In the genomic region with DNA sequence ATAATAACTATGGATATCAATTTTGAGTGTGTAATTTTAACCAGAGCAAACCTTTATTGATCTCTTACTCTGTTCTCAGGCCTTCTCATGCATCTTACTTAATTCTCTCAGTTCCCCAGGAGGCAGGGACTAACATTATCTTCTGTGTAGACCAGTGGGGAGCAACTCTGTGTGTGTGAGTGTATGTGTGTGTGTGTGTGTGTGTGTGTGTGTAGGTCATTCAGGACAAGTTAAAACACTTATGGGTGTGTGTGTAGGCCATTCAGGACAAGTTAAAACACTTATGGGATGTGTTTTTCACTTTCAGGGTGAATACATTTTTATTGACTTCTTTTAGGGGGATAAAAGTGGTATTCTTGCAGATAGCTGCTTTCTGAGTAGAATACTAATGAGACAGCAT, we compare ENCODE assay signal across 12 cellular contexts.
"Had no signal": no experiment of that assay in that cellular context is flagged by ENCODE, and none has a peak within 500 bp of the region (broad histone marks: within the 10 kb centered on the region; RNA-seq: fewer than 3 reads in every experiment).

No MANE protein-coding gene starts in this region.

- H3K27ac ChIP-seq: cardiac muscle cell, lower lobe of right lung, prostate gland, upper lobe of right lung had no signal

- H3K9me3 ChIP-seq: lower lobe of right lung, prostate gland, testis, upper lobe of right lung had no signal

- H3K36me3 ChIP-seq: cardiac muscle cell, lower lobe of right lung, prostate gland, upper lobe of right lung had no signal

- H3K27me3 ChIP-seq: cardiac muscle cell, testis, upper lobe of right lung had no signal

- DNase-seq: activated CD4-positive, alpha-beta T cell treated with anti-CD3 and anti-CD28 coated beads, Interleukin-2, amount 50 U/mL, for 4 hours; activated CD4-positive, CD25-positive, alpha-beta regulatory T cell treated with anti-CD3 and anti-CD28 coated beads, Interleukin-2, amount 50 U/mL, for 72 hours; activated T-cell treated with anti-CD3 and anti-CD28 coated beads, Interleukin-2, amount 50 U/mL, for 1 hour; immature natural killer cell; lower lobe of right lung; naive thymus-derived CD8-positive, alpha-beta T cell; stimulated activated CD4-positive, alpha-beta T cell treated with anti-CD3 and anti-CD28 coated beads, Interleukin-4, amount 100 ng/mL, for 4 hours; stimulated activated naive CD8-positive, alpha-beta T cell treated with anti-CD3 and anti-CD28 coated beads, Interleukin-15, amount 100 ng/mL, for 72 hours; upper lobe of right lung had no signal

- H3K4me3 ChIP-seq: cardiac muscle cell, lower lobe of right lung, prostate gland, testis, upper lobe of right lung had no signal

- H3K4me1 ChIP-seq: prostate gland, upper lobe of right lung had no signal

- ATAC-seq: naive thymus-derived CD8-positive, alpha-beta T cell; stimulated activated naive CD8-positive, alpha-beta T cell treated with anti-CD3 and anti-CD28 coated beads, Interleukin-15, amount 100 ng/mL, for 72 hours had no signal
